1 cellular context compared by ENCODE assay signal in the genomic region with DNA sequence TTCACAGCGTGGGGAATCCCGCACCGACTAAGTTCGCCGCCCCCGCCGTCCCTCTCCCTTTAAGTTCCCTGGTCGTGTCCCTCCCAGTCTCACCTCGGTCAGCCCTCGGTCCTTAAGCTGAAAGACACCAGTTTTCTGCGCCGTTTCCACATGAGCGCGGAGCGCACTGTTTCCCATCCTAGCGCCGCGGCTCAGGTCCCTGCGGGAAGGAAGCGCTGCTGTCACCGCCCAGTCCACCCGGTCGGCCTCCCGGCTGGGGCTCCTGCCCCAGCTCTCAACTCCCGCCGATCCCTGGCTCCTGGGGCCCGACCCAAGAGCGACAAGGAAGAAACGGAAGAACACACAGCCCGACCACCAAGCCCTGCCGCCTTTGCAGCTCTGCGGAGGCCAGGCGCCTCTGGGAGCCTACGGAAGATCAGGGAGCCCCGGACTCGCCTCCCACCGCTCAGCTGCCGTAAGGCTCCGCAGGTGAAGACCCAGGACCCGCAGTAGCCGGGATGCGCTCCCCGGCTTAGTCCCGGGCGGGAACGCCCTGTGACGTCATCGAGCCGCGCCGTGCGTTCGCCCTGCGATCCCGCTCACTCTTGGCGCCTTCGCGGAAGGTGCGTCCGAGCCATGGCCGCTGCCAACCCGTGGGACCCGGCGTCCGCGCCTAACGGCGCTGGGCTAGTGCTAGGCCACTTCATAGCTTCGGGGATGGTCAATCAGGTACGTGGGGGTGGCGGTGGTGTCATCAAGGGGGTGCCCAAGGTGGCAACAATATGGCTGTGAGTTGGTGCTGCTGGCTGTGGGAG.
TF ChIP-seq lines count a peak whose summit lies in the region.

HAUS2 (plus strand) TSS at position 581 of the 794 bp plus-strand sequence; CDS start at position 616, 35 bp downstream.
LRRC57 (minus strand) TSS at position 536 of the 794 bp plus-strand sequence; CDS start at position 177, 359 bp downstream.

TF ChIP-seq in K562, 482 proteins besides CTCF, POLR2A, EP300 and RAD21 (continued from another document):
- TF ChIP-seq, protein P1, sequence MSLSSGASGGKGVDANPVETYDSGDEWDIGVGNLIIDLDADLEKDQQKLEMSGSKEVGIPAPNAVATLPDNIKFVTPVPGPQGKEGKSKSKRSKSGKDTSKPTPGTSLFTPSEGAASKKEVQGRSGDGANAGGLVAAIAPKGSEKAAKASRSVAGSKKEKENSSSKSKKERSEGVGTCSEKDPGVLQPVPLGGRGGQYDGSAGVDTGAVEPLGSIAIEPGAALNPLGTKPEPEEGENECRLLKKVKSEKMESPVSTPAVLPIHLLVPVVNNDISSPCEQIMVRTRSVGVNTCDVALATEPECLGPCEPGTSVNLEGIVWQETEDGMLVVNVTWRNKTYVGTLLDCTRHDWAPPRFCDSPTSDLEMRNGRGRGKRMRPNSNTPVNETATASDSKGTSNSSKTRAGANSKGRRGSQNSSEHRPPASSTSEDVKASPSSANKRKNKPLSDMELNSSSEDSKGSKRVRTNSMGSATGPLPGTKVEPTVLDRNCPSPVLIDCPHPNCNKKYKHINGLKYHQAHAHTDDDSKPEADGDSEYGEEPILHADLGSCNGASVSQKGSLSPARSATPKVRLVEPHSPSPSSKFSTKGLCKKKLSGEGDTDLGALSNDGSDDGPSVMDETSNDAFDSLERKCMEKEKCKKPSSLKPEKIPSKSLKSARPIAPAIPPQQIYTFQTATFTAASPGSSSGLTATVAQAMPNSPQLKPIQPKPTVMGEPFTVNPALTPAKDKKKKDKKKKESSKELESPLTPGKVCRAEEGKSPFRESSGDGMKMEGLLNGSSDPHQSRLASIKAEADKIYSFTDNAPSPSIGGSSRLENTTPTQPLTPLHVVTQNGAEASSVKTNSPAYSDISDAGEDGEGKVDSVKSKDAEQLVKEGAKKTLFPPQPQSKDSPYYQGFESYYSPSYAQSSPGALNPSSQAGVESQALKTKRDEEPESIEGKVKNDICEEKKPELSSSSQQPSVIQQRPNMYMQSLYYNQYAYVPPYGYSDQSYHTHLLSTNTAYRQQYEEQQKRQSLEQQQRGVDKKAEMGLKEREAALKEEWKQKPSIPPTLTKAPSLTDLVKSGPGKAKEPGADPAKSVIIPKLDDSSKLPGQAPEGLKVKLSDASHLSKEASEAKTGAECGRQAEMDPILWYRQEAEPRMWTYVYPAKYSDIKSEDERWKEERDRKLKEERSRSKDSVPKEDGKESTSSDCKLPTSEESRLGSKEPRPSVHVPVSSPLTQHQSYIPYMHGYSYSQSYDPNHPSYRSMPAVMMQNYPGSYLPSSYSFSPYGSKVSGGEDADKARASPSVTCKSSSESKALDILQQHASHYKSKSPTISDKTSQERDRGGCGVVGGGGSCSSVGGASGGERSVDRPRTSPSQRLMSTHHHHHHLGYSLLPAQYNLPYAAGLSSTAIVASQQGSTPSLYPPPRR (CRISPR knock-in tag; IDR thresholded peaks at IDR 0.05; ENCODE audit: borderline replicate concordance), result 0 out of 2 replicates have a peak, but pooled peaks have one; percentile 41
